8 cellular contexts compared by ENCODE assay signal in the genomic region with DNA sequence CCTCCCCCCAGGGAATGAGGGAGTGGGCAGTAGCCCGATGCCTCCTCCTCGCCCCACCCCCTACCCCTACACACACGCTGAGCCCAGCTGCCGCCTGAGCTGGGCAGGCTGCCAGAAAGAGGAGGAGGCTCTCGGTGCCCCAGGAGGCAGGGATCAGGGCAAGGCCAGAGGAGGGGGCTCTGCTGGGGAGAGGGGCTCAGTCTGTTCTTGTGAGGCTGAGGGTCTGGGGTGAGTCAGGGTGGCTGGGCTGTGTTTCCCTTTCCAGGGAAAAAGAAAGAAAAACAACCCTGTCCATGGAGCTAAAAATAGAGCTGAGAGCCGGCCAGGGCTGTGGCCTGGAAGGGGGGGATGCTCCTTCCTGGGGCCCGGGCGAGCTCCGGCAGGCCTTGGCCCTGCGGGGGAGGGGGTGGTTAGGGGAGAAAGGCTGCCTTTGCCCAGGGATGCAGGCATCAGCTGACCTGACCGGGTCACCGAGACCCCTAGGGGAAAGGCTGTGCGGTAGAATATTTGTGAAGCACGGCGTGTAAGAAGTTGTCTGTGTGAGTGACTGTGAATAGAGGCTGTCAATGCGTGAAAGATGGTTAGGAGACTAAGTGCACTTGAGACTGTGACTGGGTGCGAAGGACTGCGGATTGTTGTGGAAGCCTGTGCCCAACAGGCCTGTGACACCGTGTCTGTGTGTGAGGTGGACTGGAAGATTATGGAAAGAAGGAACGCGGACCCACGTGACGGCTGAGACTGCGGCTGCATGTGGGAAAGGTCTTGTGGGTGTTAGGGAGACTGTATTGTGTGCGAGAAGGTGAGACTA. TPM values are rescaled to one million over a fixed set of nuclear protein-coding genes. Genes with fewer than 3 reads are reported as not detected.
DNase-seq lines count a peak whose midpoint lies in the region; ATAC-seq, FAIRE-seq and TF ChIP-seq lines count a peak whose summit lies in the region.

No MANE protein-coding gene starts in this region.

- H3K4me2 ChIP-seq in HepG2 (ENCODE audit: low read depth, low read length) = peak overlapping the region; percentile 98

- TF ChIP-seq CTCF in GM06990 (IDR thresholded peaks at IDR 0.05; ENCODE audit: insufficient read depth, low read length, poor library complexity, severe bottlenecking) (no peak), dorsolateral prefrontal cortex (IDR thresholded peaks at IDR 0.05 in 54 of 56, conservative IDR thresholded peaks at IDR 0.05 in 2 of 56; ENCODE audit: low read depth in 1 of 56, partially characterized antibody in 56 of 56) (no peak), HepG2 (CRISPR knock-in tag; IDR thresholded peaks at IDR 0.05) (no peak)

- DNase-seq in GM06990 (ENCODE audit: extremely low read depth, insufficient read length) = peak; percentile 67
- DNase-seq in NCI-H69 (lab: John Stamatoyannopoulos, UW) = peak; percentile 94
- DNase-seq in activated CD4-positive, alpha-beta T cell treated with anti-CD3 and anti-CD28 coated beads, Interleukin-2, amount 50 U/mL, for 48 hours = peak; percentile 72 to 76
- DNase-seq in dorsolateral prefrontal cortex = peak; percentile 73 to 92 (median 86)
- DNase-seq in HepG2 (ENCODE audit: low spot score) = peak; percentile 78
- DNase-seq in stimulated activated CD4-positive, alpha-beta T cell treated with anti-CD3 and anti-CD28 coated beads, Interleukin-2, amount 100 ng/mL, for 4 hours (ENCODE audit: low read depth) = peak; percentile 60

- FAIRE-seq in HepG2 (lab: Jason Lieb, UNC) = no peak

- H3K27me3 ChIP-seq in GM06990 (replicated peaks; ENCODE audit: control insufficient read depth, insufficient read depth, low read length) (no peaks in the 10 kb centered on the region), dorsolateral prefrontal cortex (no peaks in the 10 kb centered on the region), HepG2 (ENCODE audit: control insufficient read depth in 1 of 2, insufficient read depth in 2 of 2, low read length in 2 of 2) (no peaks in the 10 kb centered on the region; a peak in 1 of 5 replicates)

- CTCF ChIA-PET in HepG2 (lab: Yijun Ruan, JAX; ENCODE audit: low intra/inter-chr PET ratio, low total read pairs) = interaction anchor here (0.8 to 8.5 kb wide), 3 partner anchors 14 to 29 kb away, joined by 4 to 240 read pairs (median 4); partner anchors contain the start of gene SEMA4G

- H3K79me2 ChIP-seq in HepG2 (ENCODE audit: insufficient read depth, low read length) = peaks cover 31% of the 10 kb centered on the region

- H3K4me1 ChIP-seq in HepG2 (ENCODE audit: insufficient read depth, low read length) = peaks cover 32% of the 10 kb centered on the region

- BruUV-seq in HepG2 (replicated peaks; lab: Mats Ljungman, UMichigan) = no TSS peak

- TF ChIP-seq EP300 in HepG2 (IDR thresholded peaks at IDR 0.05; ENCODE audit: low read depth in 2 of 2, low read length in 2 of 2) (peak in 1 of 2 experiments; percentile 41; a peak in 1 of 4 replicates), HepG2 (CRISPR knock-in tag; IDR thresholded peaks at IDR 0.05; ENCODE audit: borderline replicate concordance) (no peak)

- H3K27ac ChIP-seq in dorsolateral prefrontal cortex = peak overlapping the region; percentile 96 to 100 (median 100)
- H3K27ac ChIP-seq in HepG2 (ENCODE audit: extremely low read length, insufficient read depth, low read length) = peak overlapping the region; percentile 89

- TF ChIP-seq POLR2A in HepG2 (IDR thresholded peaks at IDR 0.05; ENCODE audit: insufficient read depth in 1 of 2, low read depth in 2 of 2, low read length in 2 of 2) = no peak

- no peaks in the 10 kb centered on the region; the same call in 1 of the 2 replicates for H4K20me1 ChIP-seq in HepG2 (ENCODE audit: insufficient read depth, low read length)

- peak overlapping the region; percentile 95 for H3K9ac ChIP-seq in HepG2 (ENCODE audit: insufficient read depth, low read depth, low read length)

- intact Hi-C loops in dorsolateral prefrontal cortex (cut with DNase I) = loop anchor here in 1 of 2 donors (1.0 kb wide), 1 partner anchor 33 kb away; the partner anchor contains the start of genes PDZD7 and SFXN3
- intact Hi-C loops in HepG2 (cut with micrococcal nuclease; ENCODE audit: unreplicated experiment) = loop anchor here (1.0 kb wide), 1 partner anchor 14 kb away; no protein-coding TSS in a partner anchor

- ATAC-seq in HG03280 (IDR thresholded peaks at IDR 0.05; ENCODE audit: unreplicated experiment) (peak; percentile 23), HepG2 (peak; percentile 37), HG03469 (IDR thresholded peaks at IDR 0.05; ENCODE audit: unreplicated experiment) (no peak)

- no peaks in the 10 kb centered on the region for H3K9me3 ChIP-seq in HepG2 (ENCODE audit: low read length)

- H2AFZ ChIP-seq in HepG2 (ENCODE audit: low read length) = no peak overlapping the region

- in situ Hi-C loops in HepG2 (cut with HindIII; ENCODE audit: extremely low pct_ligation_motif_present, low pct_unique_long_range_greater_than_20kb) = no loop called here

- H3K4me3 ChIP-seq in GM06990 (replicated peaks; ENCODE audit: low read depth, low read length) (peak overlapping the region; percentile 92), dorsolateral prefrontal cortex (peak overlapping the region; percentile 52 to 94 (median 85)), HepG2 (replicated peaks in 1 of 3; ENCODE audit: insufficient read depth in 1 of 3, low read depth in 2 of 3, low read length in 3 of 3) (peak overlapping the region; percentile 71 to 99 (median 91))

- 1% methylated on average over 24 of the region's 25 CpGs for WGBS in HepG2 (ENCODE audit: low lambda C conversion rate)

- POLR2A ChIA-PET in HepG2 (lab: Yijun Ruan, JAX) = interaction anchor here (0.5 to 23.0 kb wide), 13 partner anchors 11 to 324 kb away, joined by 3 to 277 read pairs (median 7); partner anchors contain the start of genes KAZALD1, MRPL43, PDZD7 and SEMA4G

- no peak for TF ChIP-seq RAD21 in HepG2 (CRISPR knock-in tag; IDR thresholded peaks at IDR 0.05)

- peaks cover 3% of the 10 kb centered on the region for H3K36me3 ChIP-seq in GM06990 (ENCODE audit: control insufficient read depth, insufficient read depth, low read length)
- H3K36me3 ChIP-seq in HepG2 (replicated peaks in 1 of 2; ENCODE audit: control insufficient read depth in 1 of 2, insufficient read depth in 2 of 2, low read length in 2 of 2) = peaks cover 10 to 16% of the 10 kb centered on the region in 2 experiments

RNA-seq across cellular contexts. Expression of gene LZTS2, which starts 1.2 kb away (rescaled TPM):
- total RNA-seq in dorsolateral prefrontal cortex (100 to 1,000 TPM in 1 of 120 experiments, 10 to 100 TPM in 119; 37.0 to 129 (median 54.7) TPM), HepG2 (2016; rRNA removed; fragmentation: Illumina TruSeq; extraction: Trizol) (60.7 and 65.6 TPM in 2 replicates)
- total RNA-seq in HepG2 (2016; cell fraction: cytosol; rRNA removed; fragmentation: Illumina TruSeq; extraction: Trizol; ENCODE audit: low read depth) = 18.8 and 19.1 TPM in 2 replicates
- total RNA-seq in HepG2 (2016; cell fraction: insoluble cytoplasmic fraction; rRNA removed; fragmentation: Illumina TruSeq; extraction: Trizol) = 46.9 and 70.8 TPM in 2 replicates
- 50.4 and 56.7 TPM in 2 replicates for total RNA-seq in HepG2 (2016; cell fraction: membrane; rRNA removed; fragmentation: Illumina TruSeq; extraction: Trizol)
- total RNA-seq in HepG2 (2016; cell fraction: nucleus; rRNA removed; fragmentation: Illumina TruSeq; extraction: Trizol) = 40.4 and 47.3 TPM in 2 replicates
- 43.6 and 59.7 TPM in 2 replicates for polyA plus RNA-seq in HepG2 (2011; rRNA removed)
- 25.3 and 50.1 TPM in 2 replicates for polyA plus RNA-seq in HepG2 (2011; cell fraction: cytosol; rRNA removed)
- 161 and 196 TPM in 2 replicates for polyA plus RNA-seq in HepG2 (2011; cell fraction: nucleus; rRNA removed)
- polyA plus RNA-seq in HepG2 (2012) = 24.4 and 29.3 TPM in 2 replicates
- polyA plus RNA-seq in HepG2 (2016; cell fraction: cytosol; fragmentation: Illumina TruSeq; extraction: Trizol; ENCODE audit: low read depth) = 14.3 and 15.4 TPM in 2 replicates
- 44.9 and 56.6 TPM in 2 replicates for polyA plus RNA-seq in HepG2 (2016; cell fraction: insoluble cytoplasmic fraction; fragmentation: Illumina TruSeq; extraction: Trizol; ENCODE audit: low read depth)
- polyA plus RNA-seq in HepG2 (2016; cell fraction: membrane; fragmentation: Illumina TruSeq; extraction: Trizol; ENCODE audit: low read depth) = 34.1 and 38.8 TPM in 2 replicates
- 112 and 124 TPM in 2 replicates for polyA plus RNA-seq in HepG2 (2016; cell fraction: nucleus; fragmentation: Illumina TruSeq; extraction: Trizol; ENCODE audit: insufficient read depth, low read depth)
- 19.0 and 76.7 TPM in 2 replicates for polyA minus RNA-seq in HepG2 (2011; rRNA and poly(A)+ RNA removed; ENCODE audit: low replicate concordance)
- polyA minus RNA-seq in HepG2 (2011; cell fraction: cytosol; rRNA and poly(A)+ RNA removed) = 27.9 and 32.8 TPM in 2 replicates
- polyA minus RNA-seq in HepG2 (2011; cell fraction: nucleus; rRNA and poly(A)+ RNA removed) = 19.3 and 19.8 TPM in 2 replicates

RNA-seq across cellular contexts. Expression of gene TWNK, which starts 11.0 kb away (rescaled TPM):
- total RNA-seq in dorsolateral prefrontal cortex (10 to 100 TPM in 1 of 120 experiments, 1 to 10 TPM in 119; 3.4 to 10.0 (median 5.4) TPM), HepG2 (2016; rRNA removed; fragmentation: Illumina TruSeq; extraction: Trizol) (16.5 and 21.9 TPM in 2 replicates)
- 3.7 and 4.5 TPM in 2 replicates for total RNA-seq in HepG2 (2016; cell fraction: cytosol; rRNA removed; fragmentation: Illumina TruSeq; extraction: Trizol; ENCODE audit: low read depth)
- total RNA-seq in HepG2 (2016; cell fraction: insoluble cytoplasmic fraction; rRNA removed; fragmentation: Illumina TruSeq; extraction: Trizol) = 18.6 and 19.4 TPM in 2 replicates
- total RNA-seq in HepG2 (2016; cell fraction: membrane; rRNA removed; fragmentation: Illumina TruSeq; extraction: Trizol) = 11.4 and 11.5 TPM in 2 replicates
- 13.4 and 14.8 TPM in 2 replicates for total RNA-seq in HepG2 (2016; cell fraction: nucleus; rRNA removed; fragmentation: Illumina TruSeq; extraction: Trizol)
- polyA plus RNA-seq in HepG2 (2011; rRNA removed) = 10.7 and 14.1 TPM in 2 replicates
- polyA plus RNA-seq in HepG2 (2011; cell fraction: cytosol; rRNA removed) = 10.2 and 12.5 TPM in 2 replicates
- polyA plus RNA-seq in HepG2 (2011; cell fraction: nucleus; rRNA removed) = 17.6 and 19.3 TPM in 2 replicates
- polyA plus RNA-seq in HepG2 (2012) = 16.5 and 20.2 TPM in 2 replicates
- polyA plus RNA-seq in HepG2 (2016; cell fraction: cytosol; fragmentation: Illumina TruSeq; extraction: Trizol; ENCODE audit: low read depth) = 2.6 and 3.0 TPM in 2 replicates
- 22.1 and 23.7 TPM in 2 replicates for polyA plus RNA-seq in HepG2 (2016; cell fraction: insoluble cytoplasmic fraction; fragmentation: Illumina TruSeq; extraction: Trizol; ENCODE audit: low read depth)
- 8.2 and 8.4 TPM in 2 replicates for polyA plus RNA-seq in HepG2 (2016; cell fraction: membrane; fragmentation: Illumina TruSeq; extraction: Trizol; ENCODE audit: low read depth)
- polyA plus RNA-seq in HepG2 (2016; cell fraction: nucleus; fragmentation: Illumina TruSeq; extraction: Trizol; ENCODE audit: insufficient read depth, low read depth) = 39.8 and 46.5 TPM in 2 replicates
- polyA minus RNA-seq in HepG2 (2011; rRNA and poly(A)+ RNA removed; ENCODE audit: low replicate concordance) = 12.7 and 32.5 TPM in 2 replicates
- polyA minus RNA-seq in HepG2 (2011; cell fraction: cytosol; rRNA and poly(A)+ RNA removed) = 4.7 and 5.5 TPM in 2 replicates
- 14.2 and 14.9 TPM in 2 replicates for polyA minus RNA-seq in HepG2 (2011; cell fraction: nucleus; rRNA and poly(A)+ RNA removed)

RNA-seq across cellular contexts. Expression of gene MRPL43, which starts 11.1 kb away (rescaled TPM):
- 10 to 100 TPM; 42.1 to 81.4 (median 59.6) TPM for total RNA-seq in dorsolateral prefrontal cortex
- total RNA-seq in HepG2 (2016; rRNA removed; fragmentation: Illumina TruSeq; extraction: Trizol) = 68.8 and 71.0 TPM in 2 replicates
- total RNA-seq in HepG2 (2016; cell fraction: cytosol; rRNA removed; fragmentation: Illumina TruSeq; extraction: Trizol; ENCODE audit: low read depth) = 32.4 and 32.8 TPM in 2 replicates
- total RNA-seq in HepG2 (2016; cell fraction: insoluble cytoplasmic fraction; rRNA removed; fragmentation: Illumina TruSeq; extraction: Trizol) = 65.7 and 69.8 TPM in 2 replicates
- 46.1 and 51.6 TPM in 2 replicates for total RNA-seq in HepG2 (2016; cell fraction: membrane; rRNA removed; fragmentation: Illumina TruSeq; extraction: Trizol)
- total RNA-seq in HepG2 (2016; cell fraction: nucleus; rRNA removed; fragmentation: Illumina TruSeq; extraction: Trizol) = 31.2 and 37.2 TPM in 2 replicates
- 73.7 and 79.1 TPM in 2 replicates for polyA plus RNA-seq in HepG2 (2011; rRNA removed)
- polyA plus RNA-seq in HepG2 (2011; cell fraction: cytosol; rRNA removed) = 71.0 and 107 TPM in 2 replicates
- polyA plus RNA-seq in HepG2 (2011; cell fraction: nucleus; rRNA removed) = 91.9 and 106 TPM in 2 replicates
- polyA plus RNA-seq in HepG2 (2012) = 53.0 and 55.5 TPM in 2 replicates
- polyA plus RNA-seq in HepG2 (2016; cell fraction: cytosol; fragmentation: Illumina TruSeq; extraction: Trizol; ENCODE audit: low read depth) = 35.2 and 41.6 TPM in 2 replicates
- 87.4 and 92.0 TPM in 2 replicates for polyA plus RNA-seq in HepG2 (2016; cell fraction: insoluble cytoplasmic fraction; fragmentation: Illumina TruSeq; extraction: Trizol; ENCODE audit: low read depth)
- 50.3 and 58.0 TPM in 2 replicates for polyA plus RNA-seq in HepG2 (2016; cell fraction: membrane; fragmentation: Illumina TruSeq; extraction: Trizol; ENCODE audit: low read depth)
- 72.1 and 80.1 TPM in 2 replicates for polyA plus RNA-seq in HepG2 (2016; cell fraction: nucleus; fragmentation: Illumina TruSeq; extraction: Trizol; ENCODE audit: insufficient read depth, low read depth)
- polyA minus RNA-seq in HepG2 (2011; rRNA and poly(A)+ RNA removed; ENCODE audit: low replicate concordance) = 42.1 and 55.4 TPM in 2 replicates
- polyA minus RNA-seq in HepG2 (2011; cell fraction: cytosol; rRNA and poly(A)+ RNA removed) = 21.1 and 28.5 TPM in 2 replicates
- 14.3 and 15.8 TPM in 2 replicates for polyA minus RNA-seq in HepG2 (2011; cell fraction: nucleus; rRNA and poly(A)+ RNA removed)

RNA-seq across cellular contexts. Expression of gene SEMA4G, which starts 29.1 kb away (rescaled TPM):
- total RNA-seq in dorsolateral prefrontal cortex (10 to 100 TPM in 82 of 120 experiments, 1 to 10 TPM in 38; 4.9 to 25.7 (median 11.7) TPM), HepG2 (2016; rRNA removed; fragmentation: Illumina TruSeq; extraction: Trizol) (42.9 and 46.2 TPM in 2 replicates)
- 16.2 and 18.7 TPM in 2 replicates for total RNA-seq in HepG2 (2016; cell fraction: cytosol; rRNA removed; fragmentation: Illumina TruSeq; extraction: Trizol; ENCODE audit: low read depth)
- 33.8 and 43.7 TPM in 2 replicates for total RNA-seq in HepG2 (2016; cell fraction: insoluble cytoplasmic fraction; rRNA removed; fragmentation: Illumina TruSeq; extraction: Trizol)
- 46.0 and 52.4 TPM in 2 replicates for total RNA-seq in HepG2 (2016; cell fraction: membrane; rRNA removed; fragmentation: Illumina TruSeq; extraction: Trizol)
- total RNA-seq in HepG2 (2016; cell fraction: nucleus; rRNA removed; fragmentation: Illumina TruSeq; extraction: Trizol) = 54.5 and 68.3 TPM in 2 replicates
- polyA plus RNA-seq in HepG2 (2011; rRNA removed) = 207 and 236 TPM in 2 replicates
- 169 and 172 TPM in 2 replicates for polyA plus RNA-seq in HepG2 (2011; cell fraction: cytosol; rRNA removed)
- 405 and 408 TPM in 2 replicates for polyA plus RNA-seq in HepG2 (2011; cell fraction: nucleus; rRNA removed)
- polyA plus RNA-seq in HepG2 (2012) = 154 and 177 TPM in 2 replicates
- polyA plus RNA-seq in HepG2 (2016; cell fraction: cytosol; fragmentation: Illumina TruSeq; extraction: Trizol; ENCODE audit: low read depth) = 29.3 and 33.1 TPM in 2 replicates
- polyA plus RNA-seq in HepG2 (2016; cell fraction: insoluble cytoplasmic fraction; fragmentation: Illumina TruSeq; extraction: Trizol; ENCODE audit: low read depth) = 87.9 and 114 TPM in 2 replicates
- polyA plus RNA-seq in HepG2 (2016; cell fraction: membrane; fragmentation: Illumina TruSeq; extraction: Trizol; ENCODE audit: low read depth) = 97.4 TPM in 2 replicates
- polyA plus RNA-seq in HepG2 (2016; cell fraction: nucleus; fragmentation: Illumina TruSeq; extraction: Trizol; ENCODE audit: insufficient read depth, low read depth) = 269 and 299 TPM in 2 replicates
- 0.84 and 364 TPM in 2 replicates for polyA minus RNA-seq in HepG2 (2011; rRNA and poly(A)+ RNA removed; ENCODE audit: low replicate concordance)
- polyA minus RNA-seq in HepG2 (2011; cell fraction: cytosol; rRNA and poly(A)+ RNA removed) = 105 and 111 TPM in 2 replicates
- polyA minus RNA-seq in HepG2 (2011; cell fraction: nucleus; rRNA and poly(A)+ RNA removed) = 100 and 101 TPM in 2 replicates

RNA-seq across cellular contexts. Expression of gene PDZD7, which starts 32.5 kb away (rescaled TPM):
- total RNA-seq in dorsolateral prefrontal cortex (10 to 100 TPM; 11.3 to 42.8 (median 23.8) TPM), HepG2 (2016; rRNA removed; fragmentation: Illumina TruSeq; extraction: Trizol) (0.60 and 0.73 TPM in 2 replicates)
- 0.51 and 0.62 TPM in 2 replicates for total RNA-seq in HepG2 (2016; cell fraction: cytosol; rRNA removed; fragmentation: Illumina TruSeq; extraction: Trizol; ENCODE audit: low read depth)
- 0.42 and 1.1 TPM in 2 replicates for total RNA-seq in HepG2 (2016; cell fraction: insoluble cytoplasmic fraction; rRNA removed; fragmentation: Illumina TruSeq; extraction: Trizol)
- total RNA-seq in HepG2 (2016; cell fraction: membrane; rRNA removed; fragmentation: Illumina TruSeq; extraction: Trizol) = 0.40 and 0.65 TPM in 2 replicates
- 1.1 and 1.3 TPM in 2 replicates for total RNA-seq in HepG2 (2016; cell fraction: nucleus; rRNA removed; fragmentation: Illumina TruSeq; extraction: Trizol)
- polyA plus RNA-seq in HepG2 (2011; rRNA removed) = 0.58 and 0.78 TPM in 2 replicates
- polyA plus RNA-seq in HepG2 (2011; cell fraction: cytosol; rRNA removed) = 0.42 TPM in 2 replicates
- polyA plus RNA-seq in HepG2 (2011; cell fraction: nucleus; rRNA removed) = 3.9 and 4.2 TPM in 2 replicates
- polyA plus RNA-seq in HepG2 (2012) = 1.4 and 1.9 TPM in 2 replicates
- 0.14 and 0.16 TPM in 2 replicates for polyA plus RNA-seq in HepG2 (2016; cell fraction: cytosol; fragmentation: Illumina TruSeq; extraction: Trizol; ENCODE audit: low read depth)
- polyA plus RNA-seq in HepG2 (2016; cell fraction: insoluble cytoplasmic fraction; fragmentation: Illumina TruSeq; extraction: Trizol; ENCODE audit: low read depth) = 0.49 and 0.68 TPM in 2 replicates
- 0.29 and 0.30 TPM in 2 replicates for polyA plus RNA-seq in HepG2 (2016; cell fraction: membrane; fragmentation: Illumina TruSeq; extraction: Trizol; ENCODE audit: low read depth)
- 1.2 and 1.4 TPM in 2 replicates for polyA plus RNA-seq in HepG2 (2016; cell fraction: nucleus; fragmentation: Illumina TruSeq; extraction: Trizol; ENCODE audit: insufficient read depth, low read depth)
- polyA minus RNA-seq in HepG2 (2011; rRNA and poly(A)+ RNA removed; ENCODE audit: low replicate concordance) = 1.4 and 3.3 TPM in 2 replicates
- polyA minus RNA-seq in HepG2 (2011; cell fraction: cytosol; rRNA and poly(A)+ RNA removed) = 0.49 TPM in 1 of 2 replicates, not detected in the other
- 1.2 and 1.3 TPM in 2 replicates for polyA minus RNA-seq in HepG2 (2011; cell fraction: nucleus; rRNA and poly(A)+ RNA removed)
